Comparison of ENCODE assay signal across 14 cellular contexts in genomic region chr9:90455316-90455715, GRCh38.
DNase-seq lines count a peak whose midpoint lies in the region; ATAC-seq and TF ChIP-seq lines count a peak whose summit lies in the region.
"Had no signal": no experiment of that assay in that cellular context is flagged by ENCODE, and none has a peak within 500 bp of the region (broad histone marks: within the 10 kb centered on the region; RNA-seq: fewer than 3 reads in every experiment).

No MANE protein-coding gene starts in this region.

- H2BK12ac ChIP-seq in H9 (ENCODE audit: insufficient read length, low read depth, low read length) = no peak overlapping the region

- ATAC-seq in HG03439 (IDR thresholded peaks at IDR 0.05; ENCODE audit: unreplicated experiment) = no peak
- ATAC-seq: A549 had no signal

- H3K4me2 ChIP-seq in H9 (ENCODE audit: insufficient read depth, insufficient read length, low read length) = no peak overlapping the region
- H3K4me2 ChIP-seq: A549 had no signal

- no peak overlapping the region for H3K23ac ChIP-seq in H9 (ENCODE audit: insufficient read length, low read depth, low read length)

- peaks cover 3 to 5% of the 10 kb centered on the region in 2 experiments for H3K4me1 Mint-ChIP-seq in H9
- H3K4me1 Mint-ChIP-seq: CD14-positive monocyte; CD8-positive, alpha-beta memory T cell had no signal

- no peak overlapping the region for H2AFZ ChIP-seq in H9 (ENCODE audit: low read length)
- H2AFZ ChIP-seq: GM23248 had no signal

- H3K27ac Mint-ChIP-seq in H9 = no peak overlapping the region; a peak in 1 of 7 replicates
- H3K27ac Mint-ChIP-seq: CD14-positive monocyte; CD8-positive, alpha-beta memory T cell had no signal

- WGBS in H9 (ENCODE audit: extremely low coverage, insufficient read length, low lambda C conversion rate) = no CpG with 5 or more reads among the region's 4 CpGs
- 39 to 49% methylated on average over 4 of the region's 4 CpGs for WGBS in thyroid gland, 2 donors

- intact Hi-C loops in thyroid gland (cut with DNase I) = no loop called here

- H3K4me1 ChIP-seq in H9 (ENCODE audit: insufficient read depth, low read length) (no peaks in the 10 kb centered on the region), thyroid gland (peaks cover 0 to 5% of the 10 kb centered on the region in 2 donors)
- H3K4me1 ChIP-seq: A549, Caco-2 had no signal

- H3K14ac ChIP-seq in H9 (ENCODE audit: insufficient read depth, low read length) = 0 out of 2 replicates have a peak overlapping the region, but pooled peaks have one; percentile 26

- no peaks in the 10 kb centered on the region for H3K79me2 ChIP-seq in H9 (ENCODE audit: insufficient read depth, low read length)

- H3K27ac ChIP-seq in H9 (ENCODE audit: insufficient read length, low read depth, low read length) = no peak overlapping the region
- H3K27ac ChIP-seq in thyroid gland = peak overlapping the region; percentile 19 to 74 (median 61)
- H3K27ac ChIP-seq: A549, GM23248 had no signal

- TF ChIP-seq POLR2A in thyroid gland (IDR thresholded peaks at IDR 0.05) = no peak

- H3K27me3 Mint-ChIP-seq in H9 (ENCODE audit: low read depth) = no peaks in the 10 kb centered on the region

- no peaks in the 10 kb centered on the region; a peak in 3 of 5 replicates for H3K9me3 Mint-ChIP-seq in H9

- peaks cover 0 to 4% (median 3%) of the 10 kb centered on the region in 3 experiments; a peak in 3 of 7 replicates for H3K36me3 Mint-ChIP-seq in H9 (ENCODE audit: insufficient read depth in 1 of 3, low read depth in 3 of 3)
- H3K36me3 Mint-ChIP-seq: CD14-positive monocyte; CD8-positive, alpha-beta memory T cell had no signal

- H4K91ac ChIP-seq in H9 (ENCODE audit: insufficient read length, low read depth, low read length) = no peak overlapping the region

- H3K4ac ChIP-seq in H9 (ENCODE audit: low read depth, low read length) = no peak overlapping the region

- H3K4me3 Mint-ChIP-seq in H9 = no peak overlapping the region
- H3K4me3 Mint-ChIP-seq: CD14-positive monocyte; CD8-positive, alpha-beta memory T cell had no signal

- no peaks in the 10 kb centered on the region for H3K79me1 ChIP-seq in H9 (ENCODE audit: insufficient read depth, low read depth, low read length, poor library complexity, severe bottlenecking)

- no peaks in the 10 kb centered on the region for H3K36me3 ChIP-seq in thyroid gland
- H3K36me3 ChIP-seq: BE2C had no signal

- H3K9me3 ChIP-seq in H9 (ENCODE audit: control insufficient read depth, low read depth, low read length) (no peaks in the 10 kb centered on the region), thyroid gland (no peaks in the 10 kb centered on the region)
- H3K9me3 ChIP-seq: BE2C, Caco-2 had no signal

- no peaks in the 10 kb centered on the region for H4K20me1 ChIP-seq in H9 (ENCODE audit: control insufficient read depth, insufficient read depth, insufficient read length)

- no peak overlapping the region for H2BK5ac ChIP-seq in H9 (ENCODE audit: insufficient read length, low read length)

- no peak overlapping the region for H4K8ac ChIP-seq in H9 (replicated peaks; ENCODE audit: insufficient read length, low read depth, low read length)

- no peak overlapping the region for H3K56ac ChIP-seq in H9 (ENCODE audit: insufficient read length, low read depth, low read length)

- no peak for DNase-seq in H9
- peak; percentile 19 for DNase-seq in NCI-H510A (lab: John Stamatoyannopoulos, UW)
- DNase-seq in cerebellum (ENCODE audit: low spot score) = peak; percentile 35
- peak; percentile 59 to 65 for DNase-seq in thyroid gland
- no peak for DNase-seq in effector CD4-positive, alpha-beta T cell
- no peak for DNase-seq in glomerular visceral epithelial cell (ENCODE audit: extremely low spot score)
- DNase-seq: BE2C; Caco-2; CD8-positive, alpha-beta memory T cell; DMS79; GM23248 had no signal

- H2BK20ac ChIP-seq in H9 (ENCODE audit: low read depth, low read length, poor library complexity, severe bottlenecking) = no peak overlapping the region

- H2BK120ac ChIP-seq in H9 (ENCODE audit: low read depth, low read length, poor library complexity, severe bottlenecking) = no peak overlapping the region

- no peak overlapping the region for H2AK5ac ChIP-seq in H9 (ENCODE audit: insufficient read length, low read length)

- peaks cover 2% of the 10 kb centered on the region for H3K23me2 ChIP-seq in H9 (ENCODE audit: insufficient read length, low read depth, low read length, poor library complexity, severe bottlenecking)

- no peak overlapping the region for H4K5ac ChIP-seq in H9 (ENCODE audit: insufficient read length, low read depth, low read length)

- no peak overlapping the region for H3K4me3 ChIP-seq in thyroid gland (replicated peaks in 1 of 3)
- H3K4me3 ChIP-seq: A549, GM23248 had no signal

- no peak overlapping the region for H3K18ac ChIP-seq in H9 (ENCODE audit: insufficient read length, low read depth, low read length)

- no peak for TF ChIP-seq CTCF in H9 (conservative IDR thresholded peaks at IDR 0.05)
- TF ChIP-seq CTCF in thyroid gland (IDR thresholded peaks at IDR 0.05) = no peak

- H3K9ac ChIP-seq in H9 (ENCODE audit: extremely low read depth, insufficient read length, low read length) = no peak overlapping the region
- H3K9ac ChIP-seq: GM23248 had no signal

- H3T11ph ChIP-seq in H9 (ENCODE audit: low read length) = no peak overlapping the region

- no peak overlapping the region for H2BK15ac ChIP-seq in H9 (ENCODE audit: low read depth, low read length)

- H3K27me3 ChIP-seq in H9 (ENCODE audit: insufficient read depth, low read length) = no peaks in the 10 kb centered on the region
- no peaks in the 10 kb centered on the region for H3K27me3 ChIP-seq in thyroid gland
- H3K27me3 ChIP-seq: BE2C had no signal

Comparison
In these comparisons a context has a peak if more than half of its experiments do, and no peak if none do; other contexts are left out.
1. DNase-seq: peak in NCI-H510A (single experiment), cerebellum (single experiment) and thyroid gland (2 of 2); none in H9 (single experiment), effector CD4-positive, alpha-beta T cell (single experiment) and glomerular visceral epithelial cell (single experiment).